8 cellular contexts compared by ENCODE assay signal in the genomic region with DNA sequence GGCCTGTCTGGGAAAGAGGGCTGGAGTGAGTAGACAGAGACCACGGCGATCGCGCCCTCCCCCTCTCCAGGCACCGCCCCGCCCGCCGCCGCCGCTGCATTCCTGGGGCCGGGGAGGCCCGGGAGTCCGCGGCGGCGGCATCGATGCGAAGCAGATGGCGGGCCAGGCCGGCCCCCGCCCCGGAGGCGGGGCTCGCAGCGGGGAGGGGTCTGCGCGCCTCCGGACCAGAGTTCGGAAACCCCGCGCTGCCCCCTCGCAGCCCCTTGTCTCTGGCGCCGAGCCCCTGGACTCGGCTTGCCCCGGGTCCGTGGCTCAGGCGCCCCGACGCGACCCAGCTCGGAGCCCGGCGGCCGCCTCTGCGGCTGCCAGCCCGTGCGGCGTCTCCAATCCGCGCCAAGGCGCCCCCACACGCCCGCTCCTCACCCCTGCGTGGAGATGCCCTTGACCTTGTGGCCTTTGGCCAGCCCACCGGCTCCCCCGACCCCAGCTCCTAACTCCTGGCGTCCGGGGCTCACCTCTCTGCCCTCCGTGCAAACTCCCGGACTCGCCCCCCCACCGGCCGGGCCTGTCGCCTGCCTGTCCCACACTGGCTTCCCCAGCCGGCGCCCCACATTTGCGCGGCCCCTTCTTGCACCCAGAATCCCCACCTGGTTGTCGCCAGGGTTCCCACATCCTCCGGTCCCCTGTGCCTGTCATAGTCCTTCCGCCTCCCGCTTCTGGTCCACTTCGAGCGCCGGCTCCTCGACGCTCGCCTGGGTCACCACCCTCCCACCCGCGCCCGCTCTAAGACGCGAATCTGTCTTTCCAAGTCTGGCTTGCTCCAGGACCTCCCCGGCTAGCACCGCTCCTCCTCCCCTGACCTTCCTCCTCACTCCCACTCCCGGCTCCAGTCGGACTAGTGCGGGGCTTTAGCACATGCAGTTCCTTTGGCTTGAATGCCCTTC.
A peak's percentile ranks its signal among the peaks of the same experiment; 100 is the strongest.
DNase-seq lines count a peak whose midpoint lies in the region; ATAC-seq lines count a peak whose summit lies in the region.

No MANE protein-coding gene starts in this region.

- H3K4me1 ChIP-seq in duodenal mucosa (ENCODE audit: control insufficient read depth in 1 of 2, insufficient read depth in 2 of 2, low read length in 2 of 2) (peaks cover 0 to 21% of the 10 kb centered on the region in 2 donors), mucosa of stomach (ENCODE audit: control insufficient read depth, insufficient read depth, low read length) (peaks cover 16% of the 10 kb centered on the region)

- H3K9me3 ChIP-seq in duodenal mucosa (ENCODE audit: control insufficient read depth in 1 of 2, low read length in 2 of 2) (no peaks in the 10 kb centered on the region), mucosa of stomach (ENCODE audit: control insufficient read depth, low read length) (no peaks in the 10 kb centered on the region)

- H3K27ac ChIP-seq in duodenal mucosa (ENCODE audit: low read depth, low read length): peak overlapping the region; percentile 20

- H3K27me3 ChIP-seq in duodenal mucosa (ENCODE audit: control insufficient read depth in 1 of 2, insufficient read depth in 2 of 2, low read length in 2 of 2): peaks cover 58 to 60% of the 10 kb centered on the region in 2 donors
- peaks cover 71% of the 10 kb centered on the region for H3K27me3 ChIP-seq in mucosa of stomach (ENCODE audit: control insufficient read depth, insufficient read depth, low read length)

- ATAC-seq in HG03135 (IDR thresholded peaks at IDR 0.05; ENCODE audit: unreplicated experiment): no peak
- ATAC-seq in HG02938 (IDR thresholded peaks at IDR 0.05; ENCODE audit: unreplicated experiment): no peak

- H3K4me3 ChIP-seq in duodenal mucosa (ENCODE audit: low read depth in 1 of 2, low read length in 2 of 2) (peak overlapping the region; percentile 54 to 62), mucosa of stomach (ENCODE audit: low read length) (no peak overlapping the region)

- DNase-seq in D341Med (ENCODE audit: low spot score) (peak; percentile 76), NCI-H2227 (lab: John Stamatoyannopoulos, UW; ENCODE audit: unreplicated experiment) (peak; percentile 75), SIG-M5 (lab: John Stamatoyannopoulos, UW) (no peak), NOMO-1 treated with dmso at 0.1 percent for 144 hours (lab: John Stamatoyannopoulos, UW; ENCODE audit: unreplicated experiment) (no peak)

- peak overlapping the region; percentile 32 to 38 for H3K9ac ChIP-seq in duodenal mucosa (ENCODE audit: low read depth in 1 of 2, low read length in 2 of 2)
- H3K9ac ChIP-seq in mucosa of stomach (ENCODE audit: low read length): peak overlapping the region; percentile 39

- H3K36me3 ChIP-seq in duodenal mucosa (ENCODE audit: control insufficient read depth in 1 of 2, insufficient read depth in 2 of 2, low read length in 2 of 2) (peaks cover 0 to 4% of the 10 kb centered on the region in 2 donors), mucosa of stomach (ENCODE audit: control insufficient read depth, insufficient read depth, low read length) (no peaks in the 10 kb centered on the region)

Comparison
In these comparisons a context has a peak if more than half of its experiments do, and no peak if none do; other contexts are left out.
1. DNase-seq: peak in D341Med (single experiment) and NCI-H2227 (single experiment); none in SIG-M5 (single experiment) and NOMO-1 treated with dmso at 0.1 percent for 144 hours (single experiment).